1 cellular context compared by ENCODE assay signal in the genomic region with DNA sequence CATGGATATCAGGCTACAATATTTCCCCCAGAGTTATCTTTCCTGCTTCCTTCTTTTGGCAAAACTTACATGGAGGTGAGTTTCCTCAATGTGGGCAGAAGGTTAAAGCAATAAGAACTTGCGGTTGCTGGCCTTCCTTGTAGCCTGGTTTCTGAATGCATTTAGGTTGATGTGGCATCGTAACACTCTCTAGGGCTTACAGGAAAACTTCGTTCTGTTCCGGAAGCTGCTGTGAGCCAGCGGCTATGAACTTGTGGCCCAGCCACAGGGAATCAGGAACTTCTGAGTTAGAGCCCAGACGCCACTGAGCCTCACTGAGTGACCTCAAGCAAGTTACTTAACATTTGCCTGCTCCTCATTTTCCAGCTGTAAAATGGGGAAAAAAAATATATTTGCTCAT.
TF ChIP-seq lines count a peak whose summit lies in the region.

No MANE protein-coding gene starts in this region.

TF ChIP-seq in IMR-90, 13 proteins besides CTCF, POLR2A, EP300 and RAD21 (continued from another document):
- TF ChIP-seq, protein P1, sequence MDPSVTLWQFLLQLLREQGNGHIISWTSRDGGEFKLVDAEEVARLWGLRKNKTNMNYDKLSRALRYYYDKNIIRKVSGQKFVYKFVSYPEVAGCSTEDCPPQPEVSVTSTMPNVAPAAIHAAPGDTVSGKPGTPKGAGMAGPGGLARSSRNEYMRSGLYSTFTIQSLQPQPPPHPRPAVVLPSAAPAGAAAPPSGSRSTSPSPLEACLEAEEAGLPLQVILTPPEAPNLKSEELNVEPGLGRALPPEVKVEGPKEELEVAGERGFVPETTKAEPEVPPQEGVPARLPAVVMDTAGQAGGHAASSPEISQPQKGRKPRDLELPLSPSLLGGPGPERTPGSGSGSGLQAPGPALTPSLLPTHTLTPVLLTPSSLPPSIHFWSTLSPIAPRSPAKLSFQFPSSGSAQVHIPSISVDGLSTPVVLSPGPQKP (IDR thresholded peaks at IDR 0.05; ENCODE audit: borderline replicate concordance, low read depth, low read length): no peak
- TF ChIP-seq MAFK (IDR thresholded peaks at IDR 0.05; ENCODE audit: low read depth, low read length) (no peak), MXI1 (IDR thresholded peaks at IDR 0.05; ENCODE audit: borderline replicate concordance, low read depth, low read length) (no peak), BHLHE40 (IDR thresholded peaks at IDR 0.05; ENCODE audit: low read depth, low read length) (no peak), RCOR1 (IDR thresholded peaks at IDR 0.05; ENCODE audit: insufficient replicate concordance, low read length) (no peak), FOS (IDR thresholded peaks at IDR 0.05; ENCODE audit: low read depth, low read length) (no peak), SMC3 (IDR thresholded peaks at IDR 0.05; ENCODE audit: low read depth, low read length) (no peak), RFX5 (IDR thresholded peaks at IDR 0.05; ENCODE audit: low read depth, low read length) (no peak), CHD1 (IDR thresholded peaks at IDR 0.05; ENCODE audit: low read depth, low read length) (no peak), MAZ (IDR thresholded peaks at IDR 0.05; ENCODE audit: borderline replicate concordance, low read depth, low read length) (no peak), CEBPB (IDR thresholded peaks at IDR 0.05; ENCODE audit: low read depth, low read length) (no peak)
- TF ChIP-seq, protein P2, sequence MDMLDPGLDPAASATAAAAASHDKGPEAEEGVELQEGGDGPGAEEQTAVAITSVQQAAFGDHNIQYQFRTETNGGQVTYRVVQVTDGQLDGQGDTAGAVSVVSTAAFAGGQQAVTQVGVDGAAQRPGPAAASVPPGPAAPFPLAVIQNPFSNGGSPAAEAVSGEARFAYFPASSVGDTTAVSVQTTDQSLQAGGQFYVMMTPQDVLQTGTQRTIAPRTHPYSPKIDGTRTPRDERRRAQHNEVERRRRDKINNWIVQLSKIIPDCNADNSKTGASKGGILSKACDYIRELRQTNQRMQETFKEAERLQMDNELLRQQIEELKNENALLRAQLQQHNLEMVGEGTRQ (IDR thresholded peaks at IDR 0.05; ENCODE audit: low read depth, low read length): no peak
